ENCODE assay signal across 8 cellular contexts in genomic region chr18:67217551-67218166, GRCh38.
DNase-seq lines count a peak whose midpoint lies in the region; TF ChIP-seq lines count a peak whose summit lies in the region.

No MANE protein-coding gene starts in this region.

- TF ChIP-seq CTCF in GM12865 (IDR thresholded peaks at IDR 0.05; ENCODE audit: insufficient read depth, low read depth, low read length, missing control alignments) (peak; percentile 48), right atrium auricular region (IDR thresholded peaks at IDR 0.05) (peak; percentile 60 to 83)

- DNase-seq in GM12865 (ENCODE audit: low read depth) (peak; percentile 63), H7 (peak; percentile 21), M059J (ENCODE audit: low read depth) (peak; percentile 61), SW480 (ENCODE audit: low spot score) (peak; percentile 12), amniotic epithelial cell (ENCODE audit: low read depth) (peak; percentile 63), right atrium auricular region (ENCODE audit: low spot score) (peak; percentile 69), NCI-H187 (lab: John Stamatoyannopoulos, UW) (no peak)

- H3K4me2 ChIP-seq in skeletal muscle satellite cell (ENCODE audit: low read length): no peak overlapping the region

- no peak overlapping the region for H3K4me3 ChIP-seq in GM12865 (ENCODE audit: low read depth, low read length)
- no peak overlapping the region for H3K4me3 ChIP-seq in H7 (ENCODE audit: insufficient read depth, low read depth, low read length)
- H3K4me3 ChIP-seq in right atrium auricular region: no peak overlapping the region
- H3K4me3 ChIP-seq in skeletal muscle satellite cell (ENCODE audit: low read length): no peak overlapping the region

- H3K36me3 ChIP-seq in H7 (replicated peaks; ENCODE audit: control insufficient read depth, insufficient read depth, low read length) (no peaks in the 10 kb centered on the region), right atrium auricular region (no peaks in the 10 kb centered on the region), skeletal muscle satellite cell (ENCODE audit: insufficient read depth, low read length) (no peaks in the 10 kb centered on the region)

- no peaks in the 10 kb centered on the region for H3K9me3 ChIP-seq in right atrium auricular region
- peaks cover 4% of the 10 kb centered on the region for H3K9me3 ChIP-seq in skeletal muscle satellite cell (replicated peaks; ENCODE audit: low read length)

- H3K9ac ChIP-seq in skeletal muscle satellite cell (ENCODE audit: low read depth, low read length): peak overlapping the region; percentile 30

- no peak overlapping the region for H3K27ac ChIP-seq in right atrium auricular region

- no peaks in the 10 kb centered on the region for H3K4me1 ChIP-seq in right atrium auricular region
- peaks cover 17% of the 10 kb centered on the region for H3K4me1 ChIP-seq in skeletal muscle satellite cell (ENCODE audit: control insufficient read depth, insufficient read depth, low read length)

- H3K27me3 ChIP-seq in H7 (ENCODE audit: control insufficient read depth, insufficient read depth, low read length) (no peaks in the 10 kb centered on the region), right atrium auricular region (no peaks in the 10 kb centered on the region), skeletal muscle satellite cell (ENCODE audit: control insufficient read depth, insufficient read depth, low read length) (no peaks in the 10 kb centered on the region)

Comparison
In these comparisons a context has a peak if more than half of its experiments do, and no peak if none do; other contexts are left out.
1. DNase-seq: peak in GM12865 (single experiment), H7 (single experiment), M059J (single experiment), SW480 (single experiment), amniotic epithelial cell (single experiment) and right atrium auricular region (single experiment); none in NCI-H187 (0 of 2).